ENCODE assay signal across 8 cellular contexts in the genomic region with DNA sequence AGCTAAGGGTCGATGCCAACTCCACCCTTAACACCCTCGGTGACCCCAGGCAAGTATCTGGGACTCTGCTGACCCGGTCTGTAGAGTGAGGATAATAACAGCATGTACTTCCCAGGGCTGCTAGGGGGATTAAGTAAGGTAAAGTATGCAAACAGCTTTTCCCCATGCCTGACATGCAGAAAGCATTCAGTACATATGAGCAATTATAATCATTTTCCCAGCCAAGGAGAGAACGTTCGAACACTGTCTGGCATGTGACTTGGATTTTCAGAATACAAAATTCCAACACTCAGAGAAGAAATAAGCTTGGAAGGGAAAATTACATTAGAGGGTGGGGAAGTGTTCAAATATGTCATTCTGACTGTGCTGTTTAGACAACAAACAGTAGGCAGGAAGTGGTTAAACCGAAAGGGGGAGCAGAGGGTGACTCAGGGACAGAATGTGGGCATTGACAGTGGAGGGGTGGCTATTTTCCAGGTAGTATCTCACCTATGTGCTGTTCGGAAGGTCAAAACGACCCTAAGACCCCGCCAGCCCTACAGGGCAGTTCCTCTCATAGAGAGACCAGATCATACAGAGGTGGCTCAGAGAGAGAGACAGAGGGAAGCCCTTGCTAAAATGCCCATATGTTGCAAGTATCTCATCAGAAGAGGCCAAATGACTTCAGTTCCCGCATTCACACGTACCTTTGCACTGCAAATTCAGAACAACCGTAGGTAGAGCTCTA.
A peak's percentile ranks its signal among the peaks of the same experiment; 100 is the strongest.
DNase-seq lines count a peak whose midpoint lies in the region; ATAC-seq lines count a peak whose summit lies in the region.

No MANE protein-coding gene starts in this region.

- peak overlapping the region in 16 of 21 experiments; percentile 14 to 81 (median 62) for H3K27ac ChIP-seq in skin epidermis

- peaks cover 26% of the 10 kb centered on the region for H3K4me1 Mint-ChIP-seq in central memory CD8-positive, alpha-beta T cell

- no peak overlapping the region for H3K4me3 ChIP-seq in skin epidermis

- H3K36me3 Mint-ChIP-seq in central memory CD8-positive, alpha-beta T cell (ENCODE audit: insufficient read depth): peaks cover 10% of the 10 kb centered on the region

- peak overlapping the region; percentile 51 for H3K4me3 Mint-ChIP-seq in central memory CD8-positive, alpha-beta T cell

- no peaks in the 10 kb centered on the region for H3K9me3 Mint-ChIP-seq in central memory CD8-positive, alpha-beta T cell

- peak; percentile 91 for ATAC-seq in HG03354 (IDR thresholded peaks at IDR 0.05; ENCODE audit: poor library complexity, severe bottlenecking, unreplicated experiment)
- peak; percentile 92 for ATAC-seq in central memory CD8-positive, alpha-beta T cell (replicated peaks; ENCODE audit: extremely low read depth, poor library complexity, severe bottlenecking)

- DNase-seq in NCI-H82 (lab: John Stamatoyannopoulos, UW) (peak; percentile 21), NCI-H82 treated with DMSO at 0.1 percent for 48 hours (lab: John Stamatoyannopoulos, UW; ENCODE audit: unreplicated experiment) (no peak), T-helper 22 cell (ENCODE audit: low read depth) (peak; percentile 31), COLO668 (lab: John Stamatoyannopoulos, UW; ENCODE audit: unreplicated experiment) (no peak), DMS79 (lab: John Stamatoyannopoulos, UW) (no peak)
- DNase-seq in central memory CD8-positive, alpha-beta T cell (ENCODE audit: low spot score in 2 of 2): peak in 1 of 2 donors; percentile 34

- H3K27me3 Mint-ChIP-seq in central memory CD8-positive, alpha-beta T cell: no peaks in the 10 kb centered on the region

- H3K27ac Mint-ChIP-seq in central memory CD8-positive, alpha-beta T cell (ENCODE audit: low read depth): peak overlapping the region; percentile 94

Comparison
In these comparisons a context has a peak if more than half of its experiments do, and no peak if none do; other contexts are left out.
1. DNase-seq: peak in NCI-H82 (single experiment) and T-helper 22 cell (single experiment); none in NCI-H82 treated with DMSO at 0.1 percent for 48 hours (single experiment), COLO668 (single experiment) and DMS79 (single experiment).